12 cellular contexts compared by ENCODE assay signal in the genomic region with DNA sequence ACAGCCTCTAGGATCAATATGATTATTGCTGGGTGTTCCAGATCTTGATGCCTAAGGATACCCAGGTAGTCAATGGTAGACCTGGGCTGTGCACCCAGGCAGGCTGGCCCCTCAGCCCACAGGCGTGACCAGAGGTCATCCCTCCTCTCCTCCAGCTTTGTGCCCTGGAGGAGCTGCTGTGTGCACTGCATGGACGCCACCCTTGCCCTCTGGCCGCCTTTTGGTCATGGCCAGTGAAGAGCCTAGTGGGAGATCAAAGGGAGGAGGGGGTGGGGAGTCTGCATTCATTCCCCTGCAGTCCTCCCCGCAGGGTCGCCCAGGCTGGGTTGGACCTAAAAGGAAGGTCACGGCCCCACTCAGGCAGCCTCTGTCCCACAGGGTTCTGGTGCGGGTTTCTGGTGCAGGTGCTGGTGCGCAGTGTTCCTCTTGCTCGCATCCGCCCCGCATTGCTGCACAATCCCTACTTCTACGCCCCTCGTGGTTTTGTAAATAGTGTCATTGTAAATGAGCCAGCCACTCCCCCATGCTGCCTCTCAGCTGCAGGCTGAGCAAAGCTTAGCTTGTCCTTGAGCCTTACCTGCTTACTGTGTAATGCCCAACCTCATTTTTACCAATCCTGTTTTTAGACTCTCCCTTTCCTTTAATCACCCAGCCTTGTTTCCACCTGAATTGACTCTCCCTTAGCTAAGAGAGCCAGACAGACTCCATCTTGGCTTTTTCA. TPM values are rescaled to one million over a fixed set of nuclear protein-coding genes. Genes with fewer than 3 reads are reported as not detected.
A peak's percentile ranks its signal among the peaks of the same experiment; 100 is the strongest.
DNase-seq lines count a peak whose midpoint lies in the region; ATAC-seq, FAIRE-seq and TF ChIP-seq lines count a peak whose summit lies in the region.
"Had no signal": no experiment of that assay in that cellular context is flagged by ENCODE, and none has a peak within 500 bp of the region (broad histone marks: within the 10 kb centered on the region; RNA-seq: fewer than 3 reads in every experiment).

No MANE protein-coding gene starts in this region.

- H3K27me3 ChIP-seq in IMR-90 (ENCODE audit: control insufficient read depth, insufficient read depth, low read length) (no peaks in the 10 kb centered on the region), K562 (ENCODE audit: control insufficient read depth in 2 of 2, insufficient read depth in 2 of 2, low read length in 2 of 2) (no peaks in the 10 kb centered on the region)

- H3K4ac ChIP-seq in IMR-90 (ENCODE audit: low read depth, low read length) = no peak overlapping the region

- H4K5ac ChIP-seq in IMR-90 (ENCODE audit: low read depth, low read length) = no peak overlapping the region

- no peak for FAIRE-seq in K562 (lab: Jason Lieb, UNC)
- FAIRE-seq: RCC 7860 had no signal

- H3K27ac Mint-ChIP-seq in immature natural killer cell = peak overlapping the region in 2 of 6 donors; percentile 11 to 32
- H3K27ac Mint-ChIP-seq: activated B cell treated with CpG ODN at 0.5 μM for 24 hours; activated naive CD4-positive, alpha-beta T cell treated with anti-CD3 and anti-CD28 coated beads, Interleukin-2, amount 10 ng/mL, durations not matched to agents 7 days and 5 days had no signal

- peaks cover 10 to 20% of the 10 kb centered on the region in 2 donors for H3K4me1 Mint-ChIP-seq in immature natural killer cell

- no peak for TF ChIP-seq EP300 in K562 (IDR thresholded peaks at IDR 0.05; ENCODE audit: low read length)

- intact Hi-C loops in IMR-90 (cut with micrococcal nuclease) = no loop called here
- intact Hi-C loops in K562 (cut with micrococcal nuclease) = no loop called here

- H2BK120ac ChIP-seq in IMR-90 (ENCODE audit: low read depth, low read length) = no peak overlapping the region

- peaks cover 0 to 8% (median 4%) of the 10 kb centered on the region in 3 donors for H3K27me3 Mint-ChIP-seq in immature natural killer cell (ENCODE audit: low read depth in 3 of 3)
- H3K27me3 Mint-ChIP-seq: activated B cell treated with CpG ODN at 0.5 μM for 24 hours had no signal

- no peak overlapping the region for H3K4me3 ChIP-seq in IMR-90 (ENCODE audit: insufficient read depth, low read depth, low read length)
- no peak overlapping the region for H3K4me3 ChIP-seq in K562
- H3K4me3 ChIP-seq: GM23248 had no signal

- H2AFZ ChIP-seq in IMR-90 (replicated peaks; ENCODE audit: low read length, poor library complexity) (peak overlapping the region; percentile 46), K562 (ENCODE audit: low read depth, low read length) (peak overlapping the region; percentile 81)
- H2AFZ ChIP-seq: GM23248 had no signal

- no peak overlapping the region for H3K27ac ChIP-seq in IMR-90 (ENCODE audit: insufficient read depth, low read length)
- no peak overlapping the region for H3K27ac ChIP-seq in K562 (ENCODE audit: extremely low read depth, low read depth, low read length)
- H3K27ac ChIP-seq: GM23248 had no signal

- no peak overlapping the region for H4K91ac ChIP-seq in IMR-90 (ENCODE audit: insufficient read depth, low read depth, low read length)

- TF ChIP-seq POLR2A in IMR-90 (IDR thresholded peaks at IDR 0.05; ENCODE audit: low read depth, low read length) (no peak), K562 (conservative IDR thresholded peaks at IDR 0.05) (no peak)

- no peak overlapping the region for H3K18ac ChIP-seq in IMR-90 (ENCODE audit: low read depth, low read length)

- ATAC-seq in IMR-90 (ENCODE audit: low read depth) = no peak
- ATAC-seq in K562 = peak; percentile 75
- ATAC-seq in omental fat pad (ENCODE audit: low FRiP score) = no peak
- ATAC-seq in GM21447 (IDR thresholded peaks at IDR 0.05; ENCODE audit: unreplicated experiment) = no peak

- TF ChIP-seq RAD21 in IMR-90 (IDR thresholded peaks at IDR 0.05; ENCODE audit: low read length) (no peak), K562 (CRISPR knock-in tag; conservative IDR thresholded peaks at IDR 0.05 in 1 of 2, IDR thresholded peaks at IDR 0.05 in 1 of 2) (no peak)

- H3K4me1 ChIP-seq in IMR-90 (ENCODE audit: control insufficient read depth, insufficient read depth, low read length) (peaks cover 8% of the 10 kb centered on the region), K562 (replicated peaks in 1 of 2; ENCODE audit: control insufficient read depth in 2 of 2, insufficient read depth in 2 of 2, low read length in 2 of 2) (peaks cover 5 to 11% of the 10 kb centered on the region in 2 experiments; a peak in 3 of 5 replicates)

- H2AK9ac ChIP-seq in IMR-90 (replicated peaks; ENCODE audit: low read depth, low read length, poor library complexity) = no peak overlapping the region

- no peak overlapping the region for H3K4me3 Mint-ChIP-seq in immature natural killer cell
- H3K4me3 Mint-ChIP-seq: activated B cell treated with CpG ODN at 0.5 μM for 24 hours; activated naive CD4-positive, alpha-beta T cell treated with anti-CD3 and anti-CD28 coated beads, Interleukin-2, amount 10 ng/mL, durations not matched to agents 7 days and 5 days had no signal

- in situ Hi-C loops in IMR-90 (cut with MboI; ENCODE audit: low sequenced_read_pairs) = no loop called here
- in situ Hi-C loops in K562 (cut with MboI) = no loop called here

- no peak overlapping the region for H2BK5ac ChIP-seq in IMR-90 (ENCODE audit: low read depth, low read length, poor library complexity, severe bottlenecking)

- H3K9me1 ChIP-seq in IMR-90 (ENCODE audit: insufficient read depth, low read length) (peaks cover 4% of the 10 kb centered on the region), K562 (ENCODE audit: control insufficient read depth, insufficient read depth, low read length) (no peaks in the 10 kb centered on the region)

- H3K56ac ChIP-seq in IMR-90 (ENCODE audit: extremely low read depth, insufficient read depth, low read length) = no peak overlapping the region

- no peak overlapping the region for H3K14ac ChIP-seq in IMR-90 (replicated peaks; ENCODE audit: low read depth, low read length)

- H3K4me2 ChIP-seq in IMR-90 (ENCODE audit: low read depth, low read length) (no peak overlapping the region), K562 (ENCODE audit: insufficient read depth, low read length) (no peak overlapping the region)

- BruUV-seq in IMR-90 (replicated peaks; lab: Mats Ljungman, UMichigan) (no TSS peak), K562 (replicated peaks; lab: Mats Ljungman, UMichigan) (no TSS peak)

- H4K20me1 ChIP-seq in IMR-90 (ENCODE audit: insufficient read depth, low read length) (no peaks in the 10 kb centered on the region), K562 (replicated peaks; ENCODE audit: control insufficient read depth, insufficient read depth, low read length) (no peaks in the 10 kb centered on the region)

- H2AK5ac ChIP-seq in IMR-90 (ENCODE audit: low read depth, low read length) = no peak overlapping the region

- no peak for TF ChIP-seq CTCF in IMR-90 (conservative IDR thresholded peaks at IDR 0.05; ENCODE audit: low read depth, low read length)
- no peak for TF ChIP-seq CTCF in K562 (IDR thresholded peaks at IDR 0.05 in 2 of 3, conservative IDR thresholded peaks at IDR 0.05 in 1 of 3; ENCODE audit: insufficient read depth in 2 of 3, low read depth in 1 of 3, low read length in 3 of 3)
- no peak for TF ChIP-seq CTCF in omental fat pad (IDR thresholded peaks at IDR 0.05)

- H3K79me2 ChIP-seq in K562 (ENCODE audit: control insufficient read depth, insufficient read depth, low read length) = no peaks in the 10 kb centered on the region

- H3K9ac ChIP-seq in IMR-90 (ENCODE audit: low read depth, low read length) = no peak overlapping the region
- peak overlapping the region in 1 of 2 experiments; percentile 79; a peak in 1 of 4 replicates for H3K9ac ChIP-seq in K562 (ENCODE audit: insufficient read depth in 1 of 2, low read depth in 2 of 2, low read length in 2 of 2)
- H3K9ac ChIP-seq: GM23248 had no signal

- H3K9me3 ChIP-seq in IMR-90 (ENCODE audit: control insufficient read depth, insufficient read depth, low read length) (no peaks in the 10 kb centered on the region), K562 (replicated peaks; ENCODE audit: control insufficient read depth, insufficient read depth, low read depth, low read length) (no peaks in the 10 kb centered on the region)

- no CpG with 5 or more reads among the region's 13 CpGs for WGBS in IMR-90 (ENCODE audit: extremely low coverage in 2 of 2, insufficient read length in 1 of 2), 2 experiments
- 38% methylated on average over 10 of the region's 13 CpGs for WGBS in K562 (ENCODE audit: insufficient coverage, low coverage, missing lambda C conversion rate)

- dilution Hi-C loops in IMR-90 (cut with HindIII; ENCODE audit: low sequenced_read_pairs, unreplicated experiment) = no loop called here

- no peaks in the 10 kb centered on the region for H3K36me3 Mint-ChIP-seq in immature natural killer cell
- H3K36me3 Mint-ChIP-seq: activated naive CD4-positive, alpha-beta T cell treated with anti-CD3 and anti-CD28 coated beads, Interleukin-2, amount 10 ng/mL, durations not matched to agents 7 days and 5 days had no signal

- POLR2A ChIA-PET in IMR-90 (lab: Charles Lee; ENCODE audit: unreplicated experiment) = no interaction called here
- POLR2A ChIA-PET in K562 (lab: Yijun Ruan, JAX) = interaction anchor here (0.7 kb wide), 1 partner anchor 1411 kb away, joined by 4 read pairs; no protein-coding TSS in a partner anchor

- CTCF ChIA-PET in IMR-90 (lab: Yijun Ruan, JAX) = no interaction called here
- CTCF ChIA-PET in K562 (lab: Yijun Ruan, JAX; ENCODE audit: low intra/inter-chr PET ratio) = no interaction called here

- DNase-seq in DMS153 treated with DMSO at 0.1 percent for 48 hours (lab: John Stamatoyannopoulos, UW; ENCODE audit: unreplicated experiment) = peak; percentile 9
- DNase-seq in IMR-90 = no peak
- DNase-seq in K562 (ENCODE audit: extremely low read depth in 1 of 4, low spot score in 3 of 4) = peak in 1 of 4 experiments; percentile 34
- DNase-seq in omental fat pad (ENCODE audit: low spot score) = peak; percentile 15
- DNase-seq in foreskin melanocyte = no peak
- no peak for DNase-seq in mesenteric fat pad (ENCODE audit: low spot score)
- DNase-seq in immature natural killer cell = no peak
- DNase-seq: activated B cell treated with CpG ODN at 0.5 μM for 24 hours; activated naive CD4-positive, alpha-beta T cell treated with anti-CD3 and anti-CD28 coated beads, Interleukin-2, amount 10 ng/mL, durations not matched to agents 7 days and 5 days; GM23248 had no signal

- no peaks in the 10 kb centered on the region for H3K9me3 Mint-ChIP-seq in immature natural killer cell
- H3K9me3 Mint-ChIP-seq: activated B cell treated with CpG ODN at 0.5 μM for 24 hours; activated naive CD4-positive, alpha-beta T cell treated with anti-CD3 and anti-CD28 coated beads, Interleukin-2, amount 10 ng/mL, durations not matched to agents 7 days and 5 days had no signal

- H3K79me1 ChIP-seq in IMR-90 (ENCODE audit: low read depth in 1 of 2, low read length in 2 of 2) = no peaks in the 10 kb centered on the region

- H3K36me3 ChIP-seq in IMR-90 (ENCODE audit: control insufficient read depth, insufficient read depth, low read length) = no peaks in the 10 kb centered on the region
- H3K36me3 ChIP-seq in K562 (ENCODE audit: control insufficient read depth, insufficient read depth, low read length) = no peaks in the 10 kb centered on the region

- H4K8ac ChIP-seq in IMR-90 (ENCODE audit: low read depth in 2 of 2, low read length in 2 of 2) = no peak overlapping the region

- H3K23ac ChIP-seq in IMR-90 (ENCODE audit: low read depth, low read length) = no peak overlapping the region

- H2BK15ac ChIP-seq in IMR-90 (ENCODE audit: low read depth, low read length) = no peak overlapping the region

- H2BK20ac ChIP-seq in IMR-90 (ENCODE audit: low read depth, low read length) = no peak overlapping the region

RNA-seq across cellular contexts. Expression of gene PSMA6, which starts 55.3 kb away (rescaled TPM):
- 435 and 530 TPM in 2 replicates for total RNA-seq in IMR-90 (2012; rRNA removed)
- polyA plus RNA-seq in IMR-90 (2012; rRNA removed) = 171 and 184 TPM in 2 replicates
- polyA plus RNA-seq in IMR-90 (2012; cell fraction: cytosol; rRNA removed) = 113 and 127 TPM in 2 replicates
- 32.2 and 124 TPM in 2 replicates for polyA plus RNA-seq in IMR-90 (2012; cell fraction: nucleus; rRNA removed; ENCODE audit: low replicate concordance)
- 38.7 and 60.7 TPM in 2 replicates for total RNA-seq in K562 (2011; cell fraction: chromatin; rRNA removed; ENCODE audit: low replicate concordance)
- total RNA-seq in K562 (2011; cell fraction: nucleolus; rRNA removed) = 47.8 and 50.5 TPM in 2 replicates
- 58.6 and 80.4 TPM in 2 replicates for total RNA-seq in K562 (2011; cell fraction: nucleoplasm; rRNA removed)
- total RNA-seq in K562 (2014; rRNA removed) = 164 and 210 TPM in 2 replicates
- total RNA-seq in K562 (2014; rRNA removed; fragmentation: Illumina TruSeq; extraction: Trizol) = 234 and 271 TPM in 2 replicates
- 279 and 288 TPM in 2 replicates for total RNA-seq in K562 (2015; rRNA removed; fragmentation: Illumina TruSeq; extraction: Trizol)
- total RNA-seq in K562 (2021) = 258 and 274 TPM in 2 replicates
- 318 and 452 TPM in 2 replicates for polyA plus RNA-seq in K562 (2011; rRNA removed)
- polyA plus RNA-seq in K562 (2011; cell fraction: cytosol; rRNA removed) = 167 and 229 TPM in 2 replicates
- polyA plus RNA-seq in K562 (2011; cell fraction: nucleus; rRNA removed) = 54.4 and 95.7 TPM in 2 replicates
- 203 and 288 TPM in 2 replicates for polyA plus RNA-seq in K562 (2012)
- 292 and 301 TPM in 2 replicates for polyA plus RNA-seq in K562 (2014; fragmentation: Illumina TruSeq; extraction: Trizol)
- 100 to 1,000 TPM; 922 to 952 TPM for polyA plus RNA-seq in K562 (2014; fragmentation: Nextera tagmentation; extraction: Ambion mirVana)
- polyA plus RNA-seq in K562 (2014; rRNA removed) = 274 and 283 TPM in 2 replicates
- 166 and 169 TPM in 2 replicates for polyA minus RNA-seq in K562 (2011; rRNA and poly(A)+ RNA removed)
- 78.1 and 98.1 TPM in 2 replicates for polyA minus RNA-seq in K562 (2011; cell fraction: cytosol; rRNA and poly(A)+ RNA removed)
- 17.6 and 42.8 TPM in 2 replicates for polyA minus RNA-seq in K562 (2011; cell fraction: nucleus; rRNA and poly(A)+ RNA removed)
- 100 to 1,000 TPM; 158 to 180 (median 170) TPM for total RNA-seq in omental fat pad
- total RNA-seq in mesenteric fat pad = 200 TPM
- 100 to 1,000 TPM; 402 to 658 (median 537) TPM for polyA plus RNA-seq in immature natural killer cell

RNA-seq across cellular contexts. Expression of gene NFKBIA, which starts 57.1 kb away (rescaled TPM):
- total RNA-seq in IMR-90 (2012; rRNA removed) (97.1 and 102 TPM in 2 replicates), K562 (2014; rRNA removed) (20.9 and 39.6 TPM in 2 replicates), K562 (2014; rRNA removed; fragmentation: Illumina TruSeq; extraction: Trizol) (16.7 and 17.7 TPM in 2 replicates), K562 (2015; rRNA removed; fragmentation: Illumina TruSeq; extraction: Trizol) (31.8 and 34.5 TPM in 2 replicates), K562 (2021) (21.3 and 22.7 TPM in 2 replicates), omental fat pad (1,000 to 10,000 TPM in 1 of 4 donors, 100 to 1,000 TPM in 3; 291 to 1,245 (median 645) TPM), mesenteric fat pad (418 TPM)
- polyA plus RNA-seq in IMR-90 (2012; rRNA removed) (71.1 and 76.5 TPM in 2 replicates), K562 (2011; rRNA removed) (15.0 and 23.8 TPM in 2 replicates), K562 (2014; fragmentation: Illumina TruSeq; extraction: Trizol) (23.8 and 24.4 TPM in 2 replicates), K562 (2014; fragmentation: Nextera tagmentation; extraction: Ambion mirVana) (1 to 10 TPM; 6.9 to 8.8 TPM), K562 (2014; rRNA removed) (15.3 and 18.2 TPM in 2 replicates), immature natural killer cell (100 to 1,000 TPM; 339 to 579 (median 435) TPM)
- polyA plus RNA-seq in IMR-90 (2012; cell fraction: cytosol; rRNA removed) = 88.2 and 125 TPM in 2 replicates
- 272 and 345 TPM in 2 replicates for polyA plus RNA-seq in IMR-90 (2012; cell fraction: nucleus; rRNA removed; ENCODE audit: low replicate concordance)
- 39.0 and 119 TPM in 2 replicates for total RNA-seq in K562 (2011; cell fraction: chromatin; rRNA removed; ENCODE audit: low replicate concordance)
- 77.4 and 121 TPM in 2 replicates for total RNA-seq in K562 (2011; cell fraction: nucleolus; rRNA removed)
- total RNA-seq in K562 (2011; cell fraction: nucleoplasm; rRNA removed) = 50.6 and 60.0 TPM in 2 replicates
- polyA plus RNA-seq in K562 (2011; cell fraction: cytosol; rRNA removed) = 17.5 and 26.1 TPM in 2 replicates
- 75.3 and 106 TPM in 2 replicates for polyA plus RNA-seq in K562 (2011; cell fraction: nucleus; rRNA removed)
- polyA plus RNA-seq in K562 (2012) = 23.5 and 32.0 TPM in 2 replicates
- polyA minus RNA-seq in K562 (2011; rRNA and poly(A)+ RNA removed) = 19.5 and 24.3 TPM in 2 replicates
- polyA minus RNA-seq in K562 (2011; cell fraction: cytosol; rRNA and poly(A)+ RNA removed) = 17.6 and 21.0 TPM in 2 replicates
- polyA minus RNA-seq in K562 (2011; cell fraction: nucleus; rRNA and poly(A)+ RNA removed) = 67.9 and 90.0 TPM in 2 replicates

Comparison
In these comparisons a context has a peak if more than half of its experiments do, and no peak if none do; other contexts are left out.
1. DNase-seq: peak in DMS153 treated with DMSO at 0.1 percent for 48 hours (single experiment) and omental fat pad (single experiment); none in IMR-90 (single experiment), foreskin melanocyte (single experiment), mesenteric fat pad (single experiment) and immature natural killer cell (0 of 3).